ENCODE assay signal across 1 cellular context in genomic region chr22:41285820-41286638, GRCh38.
TF ChIP-seq lines count a peak whose summit lies in the region.

Gene RANGAP1 (minus strand): TSS chr22:41286187. CDS start chr22:41281044, 5,143 bp downstream.

TF ChIP-seq in HepG2, 621 proteins besides CTCF, POLR2A, EP300 and RAD21 (continued from another document and continues in another):
- no peak for TF ChIP-seq NFAT5 (CRISPR knock-in tag; IDR thresholded peaks at IDR 0.05)
- 0 out of 2 replicates have a peak, but pooled peaks have one; percentile 10 for TF ChIP-seq NRL (CRISPR knock-in tag; IDR thresholded peaks at IDR 0.05; ENCODE audit: borderline replicate concordance)
- TF ChIP-seq ZMAT3 (CRISPR knock-in tag; conservative IDR thresholded peaks at IDR 0.05) = no peak
- peak; percentile 79; the same call in 1 of the 2 replicates for TF ChIP-seq CSRNP1 (CRISPR knock-in tag; IDR thresholded peaks at IDR 0.05)
- TF ChIP-seq LRRFIP1 (CRISPR knock-in tag; conservative IDR thresholded peaks at IDR 0.05) = no peak
- no peak; a peak in 2 of 4 replicates for TF ChIP-seq HMGXB4 (CRISPR knock-in tag; IDR thresholded peaks at IDR 0.05; ENCODE audit: borderline replicate concordance in 1 of 2, low read depth in 1 of 2)
- TF ChIP-seq NCOA5 (CRISPR knock-in tag; IDR thresholded peaks at IDR 0.05) = no peak
- TF ChIP-seq CEBPB (IDR thresholded peaks at IDR 0.05; ENCODE audit: borderline replicate concordance, low read depth, low read length) = peak; percentile 45; the same call in 1 of the 2 replicates
- no peak for TF ChIP-seq ZNF253 (CRISPR knock-in tag; IDR thresholded peaks at IDR 0.05; ENCODE audit: borderline replicate concordance)
- TF ChIP-seq ZNF510 (CRISPR knock-in tag; IDR thresholded peaks at IDR 0.05; ENCODE audit: low read depth) = no peak
- TF ChIP-seq ZNF235 (CRISPR knock-in tag; IDR thresholded peaks at IDR 0.05; ENCODE audit: borderline replicate concordance) = no peak
- no peak for TF ChIP-seq ZNF674 (CRISPR knock-in tag; IDR thresholded peaks at IDR 0.05; ENCODE audit: low read depth)
- TF ChIP-seq MTERF4 (CRISPR knock-in tag; IDR thresholded peaks at IDR 0.05) = no peak
- TF ChIP-seq EED (CRISPR knock-in tag; IDR thresholded peaks at IDR 0.05) = no peak; the same call in 1 of the 2 replicates
- TF ChIP-seq KDM5A (IDR thresholded peaks at IDR 0.05; ENCODE audit: borderline replicate concordance, low read length) = peak; percentile 70; the same call in 1 of the 2 replicates
- TF ChIP-seq NBN (conservative IDR thresholded peaks at IDR 0.05) = no peak
- TF ChIP-seq TGIF2 (CRISPR knock-in tag; IDR thresholded peaks at IDR 0.05) = no peak; the same call in 1 of the 2 replicates
- no peak for TF ChIP-seq MLLT10 (CRISPR knock-in tag; IDR thresholded peaks at IDR 0.05)
- 0 out of 2 replicates have a peak, but pooled peaks have one; percentile 14 for TF ChIP-seq FOXK1 (CRISPR knock-in tag; IDR thresholded peaks at IDR 0.05; ENCODE audit: borderline replicate concordance, low read depth)
- TF ChIP-seq GRHL1 (CRISPR knock-in tag; conservative IDR thresholded peaks at IDR 0.05) = no peak
- TF ChIP-seq TAF15 (IDR thresholded peaks at IDR 0.05; ENCODE audit: low read depth, low read length, poor library complexity, severe bottlenecking) = no peak
- no peak for TF ChIP-seq ZNF7 (CRISPR knock-in tag; IDR thresholded peaks at IDR 0.05)
- TF ChIP-seq ZNF367 (CRISPR knock-in tag; IDR thresholded peaks at IDR 0.05; ENCODE audit: borderline replicate concordance) = no peak
- TF ChIP-seq AFF4 (CRISPR knock-in tag; IDR thresholded peaks at IDR 0.05) = no peak
- TF ChIP-seq ZNF180 (CRISPR knock-in tag; IDR thresholded peaks at IDR 0.05; ENCODE audit: borderline replicate concordance, low read depth) = 0 out of 2 replicates have a peak, but pooled peaks have one; percentile 64
- peak; percentile 89 for TF ChIP-seq ZNF687 (CRISPR knock-in tag; IDR thresholded peaks at IDR 0.05)
- no peak for TF ChIP-seq HMGA1 (CRISPR knock-in tag; conservative IDR thresholded peaks at IDR 0.05)
- TF ChIP-seq ATRX (CRISPR knock-in tag; IDR thresholded peaks at IDR 0.05; ENCODE audit: borderline replicate concordance) = no peak
- TF ChIP-seq NFATC3 (CRISPR knock-in tag; IDR thresholded peaks at IDR 0.05) = no peak
- no peak for TF ChIP-seq ZNF512 (CRISPR knock-in tag; IDR thresholded peaks at IDR 0.05)
